ENCODE assay signal across 1 cellular context in the genomic region with DNA sequence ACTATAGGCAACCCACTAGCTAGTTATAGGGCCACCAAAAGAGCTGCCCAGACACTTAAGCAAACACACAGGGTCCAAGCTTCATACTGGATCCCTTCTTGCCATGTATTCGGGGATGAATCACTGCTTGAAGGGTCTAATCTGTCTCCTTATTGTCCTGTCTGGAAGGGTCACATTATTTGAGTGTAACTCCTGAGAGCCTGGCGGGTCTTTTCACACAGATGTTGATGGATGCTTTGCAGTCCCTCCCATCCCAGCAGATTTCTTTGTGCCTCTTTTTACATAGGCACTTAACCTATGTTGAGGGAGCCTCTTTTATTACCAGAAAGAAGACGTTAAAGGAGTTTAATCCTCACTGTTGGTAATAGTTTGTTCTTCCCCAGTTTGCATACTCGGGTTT.
TF ChIP-seq lines count a peak whose summit lies in the region.

No MANE protein-coding gene starts in this region.

TF ChIP-seq in WTC11, 78 proteins besides CTCF, POLR2A, EP300 and RAD21 (continued from another document):
- TF ChIP-seq, protein P1, sequence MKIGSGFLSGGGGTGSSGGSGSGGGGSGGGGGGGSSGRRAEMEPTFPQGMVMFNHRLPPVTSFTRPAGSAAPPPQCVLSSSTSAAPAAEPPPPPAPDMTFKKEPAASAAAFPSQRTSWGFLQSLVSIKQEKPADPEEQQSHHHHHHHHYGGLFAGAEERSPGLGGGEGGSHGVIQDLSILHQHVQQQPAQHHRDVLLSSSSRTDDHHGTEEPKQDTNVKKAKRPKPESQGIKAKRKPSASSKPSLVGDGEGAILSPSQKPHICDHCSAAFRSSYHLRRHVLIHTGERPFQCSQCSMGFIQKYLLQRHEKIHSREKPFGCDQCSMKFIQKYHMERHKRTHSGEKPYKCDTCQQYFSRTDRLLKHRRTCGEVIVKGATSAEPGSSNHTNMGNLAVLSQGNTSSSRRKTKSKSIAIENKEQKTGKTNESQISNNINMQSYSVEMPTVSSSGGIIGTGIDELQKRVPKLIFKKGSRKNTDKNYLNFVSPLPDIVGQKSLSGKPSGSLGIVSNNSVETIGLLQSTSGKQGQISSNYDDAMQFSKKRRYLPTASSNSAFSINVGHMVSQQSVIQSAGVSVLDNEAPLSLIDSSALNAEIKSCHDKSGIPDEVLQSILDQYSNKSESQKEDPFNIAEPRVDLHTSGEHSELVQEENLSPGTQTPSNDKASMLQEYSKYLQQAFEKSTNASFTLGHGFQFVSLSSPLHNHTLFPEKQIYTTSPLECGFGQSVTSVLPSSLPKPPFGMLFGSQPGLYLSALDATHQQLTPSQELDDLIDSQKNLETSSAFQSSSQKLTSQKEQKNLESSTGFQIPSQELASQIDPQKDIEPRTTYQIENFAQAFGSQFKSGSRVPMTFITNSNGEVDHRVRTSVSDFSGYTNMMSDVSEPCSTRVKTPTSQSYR (CRISPR knock-in tag; IDR thresholded peaks at IDR 0.05) = no peak
- TF ChIP-seq KAT7 (CRISPR knock-in tag; IDR thresholded peaks at IDR 0.05; ENCODE audit: borderline replicate concordance) = no peak
- TF ChIP-seq, protein P2, sequence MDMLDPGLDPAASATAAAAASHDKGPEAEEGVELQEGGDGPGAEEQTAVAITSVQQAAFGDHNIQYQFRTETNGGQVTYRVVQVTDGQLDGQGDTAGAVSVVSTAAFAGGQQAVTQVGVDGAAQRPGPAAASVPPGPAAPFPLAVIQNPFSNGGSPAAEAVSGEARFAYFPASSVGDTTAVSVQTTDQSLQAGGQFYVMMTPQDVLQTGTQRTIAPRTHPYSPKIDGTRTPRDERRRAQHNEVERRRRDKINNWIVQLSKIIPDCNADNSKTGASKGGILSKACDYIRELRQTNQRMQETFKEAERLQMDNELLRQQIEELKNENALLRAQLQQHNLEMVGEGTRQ (CRISPR knock-in tag; IDR thresholded peaks at IDR 0.05) = no peak
- TF ChIP-seq, protein P3, sequence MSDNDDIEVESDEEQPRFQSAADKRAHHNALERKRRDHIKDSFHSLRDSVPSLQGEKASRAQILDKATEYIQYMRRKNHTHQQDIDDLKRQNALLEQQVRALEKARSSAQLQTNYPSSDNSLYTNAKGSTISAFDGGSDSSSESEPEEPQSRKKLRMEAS (CRISPR knock-in tag; IDR thresholded peaks at IDR 0.05) = no peak
- no peak for TF ChIP-seq ZNF317 (CRISPR knock-in tag; IDR thresholded peaks at IDR 0.05; ENCODE audit: borderline replicate concordance, low read depth)
- TF ChIP-seq NR2C2 (CRISPR knock-in tag; IDR thresholded peaks at IDR 0.05) = no peak
- no peak for TF ChIP-seq TEAD1 (CRISPR knock-in tag; IDR thresholded peaks at IDR 0.05)
